Comparison of ENCODE assay signal across 1 cellular context in genomic region chr7:100942038-100942774, GRCh38.
TF ChIP-seq lines count a peak whose summit lies in the region.

No MANE protein-coding gene starts in this region.

TF ChIP-seq in endothelial cell of umbilical vein, 7 proteins besides CTCF, POLR2A, EP300 and RAD21 (continued from another document):
- no peak for TF ChIP-seq JUN (IDR thresholded peaks at IDR 0.05; ENCODE audit: borderline replicate concordance, insufficient read depth, insufficient read length, low read depth)
- no peak for TF ChIP-seq EZH2 (IDR thresholded peaks at IDR 0.05; ENCODE audit: borderline replicate concordance, low read depth, low read length, severe bottlenecking)
- no peak for TF ChIP-seq MAX (IDR thresholded peaks at IDR 0.05; ENCODE audit: insufficient read depth, insufficient read length)
- TF ChIP-seq FOS (IDR thresholded peaks at IDR 0.05; ENCODE audit: borderline replicate concordance, insufficient read depth, low read length): no peak
- TF ChIP-seq GATA2 (IDR thresholded peaks at IDR 0.05; ENCODE audit: insufficient read depth, insufficient read length, low read depth, low read length): no peak
